19 cellular contexts compared by ENCODE assay signal in genomic region chr12:111238075-111238734, GRCh38.
"Had no signal": no experiment of that assay in that cellular context is flagged by ENCODE, and none has a peak within 500 bp of the region (broad histone marks: within the 10 kb centered on the region; RNA-seq: fewer than 3 reads in every experiment).

No MANE protein-coding gene starts in this region.

- H3K36me3 ChIP-seq: pancreas, tibial nerve, upper lobe of right lung, vagina had no signal

- FAIRE-seq: pancreas had no signal

- H3K4me1 ChIP-seq: pancreas, tibial nerve, upper lobe of right lung, vagina had no signal

- DNase-seq: dorsolateral prefrontal cortex; effector CD8-positive, alpha-beta T cell; foreskin melanocyte; head of caudate nucleus; left colon; left ventricle myocardium superior; mesendoderm; naive B cell; occipital lobe; pancreas; right cardiac atrium; stimulated activated CD4-positive, alpha-beta T cell treated with anti-CD3 and anti-CD28 coated beads, Interleukin-4, amount 100 ng/mL, for 1 hour; stimulated activated CD8-positive, alpha-beta memory T cell treated with anti-CD3 and anti-CD28 coated beads, Interleukin-4, amount 100 ng/mL, for 48 hours; upper lobe of right lung had no signal

- H3K4me2 ChIP-seq: hepatocyte, smooth muscle cell had no signal

- H3K4me3 ChIP-seq: dorsolateral prefrontal cortex, hepatocyte, pancreas, smooth muscle cell, tibial nerve, upper lobe of right lung, vagina had no signal

- H3K27ac ChIP-seq: dorsolateral prefrontal cortex, hepatocyte, pancreas, tibial nerve, upper lobe of right lung, vagina had no signal

- H3K9me3 ChIP-seq: pancreas, upper lobe of right lung, vagina had no signal

- H3K27me3 ChIP-seq: dorsolateral prefrontal cortex, hepatocyte, pancreas, tibial nerve, upper lobe of right lung, vagina had no signal

- ATAC-seq: left colon; left ventricle myocardium superior; pancreas; right cardiac atrium; stimulated activated effector memory CD8-positive, alpha-beta T cell treated with anti-CD3 and anti-CD28 coated beads, Interleukin-12 subunit alpha, Interleukin-12 subunit beta, amount 100 ng/mL, for 72 hours; upper lobe of right lung had no signal
